In the genomic region with DNA sequence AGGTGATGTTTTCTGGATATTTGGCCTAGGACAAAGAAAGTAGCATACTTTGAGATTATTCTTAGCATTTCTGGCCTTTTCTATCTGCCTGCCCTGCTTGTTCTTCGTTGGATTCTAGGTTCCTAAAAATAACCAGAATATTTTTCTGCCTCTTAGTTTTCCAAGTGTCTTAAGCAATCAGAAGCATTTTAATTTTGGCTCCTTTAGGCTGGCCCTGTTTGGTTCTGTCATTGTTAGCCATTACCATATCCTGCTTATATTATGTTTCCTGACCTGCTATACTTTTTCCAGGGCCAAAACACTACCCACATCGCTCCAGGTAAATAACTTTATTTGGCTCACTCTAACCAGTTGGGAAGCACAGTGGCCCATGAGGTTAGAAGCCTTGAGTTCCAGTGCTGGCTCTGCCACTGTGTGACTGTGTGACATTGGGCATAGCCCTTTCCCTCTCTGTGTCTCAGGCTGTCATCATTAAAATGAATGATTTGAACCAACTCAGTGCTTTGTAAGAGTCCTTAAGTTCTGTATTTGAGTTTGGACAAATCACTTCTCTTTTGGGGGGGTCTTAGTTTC, we compare ENCODE assay signal across 10 cellular contexts.
DNase-seq lines count a peak whose midpoint lies in the region; ATAC-seq and TF ChIP-seq lines count a peak whose summit lies in the region.
"Had no signal": no experiment of that assay in that cellular context is flagged by ENCODE, and none has a peak within 500 bp of the region (broad histone marks: within the 10 kb centered on the region; RNA-seq: fewer than 3 reads in every experiment).

No MANE protein-coding gene starts in this region.

- no peaks in the 10 kb centered on the region for H3K9me3 Mint-ChIP-seq in stimulated activated effector memory CD8-positive, alpha-beta T cell treated with anti-CD3 and anti-CD28 coated beads, Interleukin-12 subunit alpha, Interleukin-12 subunit beta, amount 100 ng/mL, for 72 hours
- no peaks in the 10 kb centered on the region for H3K9me3 Mint-ChIP-seq in endodermal cell

- H3K27ac ChIP-seq in heart left ventricle (peak overlapping the region; percentile 43 to 88 (median 80)), endodermal cell (ENCODE audit: low read depth, low read length) (no peak overlapping the region)

- 27 to 36% (median 35%) methylated on average over 2 of the region's 2 CpGs for WGBS in heart left ventricle, 4 donors
- 89 to 95% methylated on average over 1 to 2 of the region's 2 CpGs for WGBS in endodermal cell (ENCODE audit: insufficient coverage in 1 of 2, insufficient read length in 1 of 2), 2 experiments

- peak overlapping the region; percentile 96 for H3K27ac Mint-ChIP-seq in T-helper 17 cell
- H3K27ac Mint-ChIP-seq in stimulated activated effector memory CD8-positive, alpha-beta T cell treated with anti-CD3 and anti-CD28 coated beads, Interleukin-12 subunit alpha, Interleukin-12 subunit beta, amount 100 ng/mL, for 72 hours: peak overlapping the region; percentile 90
- no peak overlapping the region for H3K27ac Mint-ChIP-seq in endodermal cell

- H3K27me3 ChIP-seq in heart left ventricle (no peaks in the 10 kb centered on the region), endodermal cell (ENCODE audit: control insufficient read depth, insufficient read depth, low read length, poor library complexity, severe bottlenecking) (no peaks in the 10 kb centered on the region)

- H3K4me3 ChIP-seq in heart left ventricle (no peak overlapping the region), endodermal cell (ENCODE audit: low read length) (no peak overlapping the region)

- peak overlapping the region; percentile 79 for H3K4me3 Mint-ChIP-seq in T-helper 17 cell
- peak overlapping the region; percentile 53 for H3K4me3 Mint-ChIP-seq in stimulated activated effector memory CD8-positive, alpha-beta T cell treated with anti-CD3 and anti-CD28 coated beads, Interleukin-12 subunit alpha, Interleukin-12 subunit beta, amount 100 ng/mL, for 72 hours
- no peak overlapping the region for H3K4me3 Mint-ChIP-seq in endodermal cell

- ATAC-seq in GM21786 (IDR thresholded peaks at IDR 0.05; ENCODE audit: unreplicated experiment) (peak; percentile 7), T-helper 17 cell (peak; percentile 10), heart left ventricle (peak in 3 of 4 donors; percentile 7 to 26 (median 14))
- peak; percentile 16 for ATAC-seq in stimulated activated effector memory CD8-positive, alpha-beta T cell treated with anti-CD3 and anti-CD28 coated beads, Interleukin-12 subunit alpha, Interleukin-12 subunit beta, amount 100 ng/mL, for 72 hours

- H3K36me3 Mint-ChIP-seq in T-helper 17 cell (ENCODE audit: low read depth) (peaks cover 7% of the 10 kb centered on the region), endodermal cell (ENCODE audit: low read depth) (no peaks in the 10 kb centered on the region)
- H3K36me3 Mint-ChIP-seq in stimulated activated effector memory CD8-positive, alpha-beta T cell treated with anti-CD3 and anti-CD28 coated beads, Interleukin-12 subunit alpha, Interleukin-12 subunit beta, amount 100 ng/mL, for 72 hours: peaks cover 7% of the 10 kb centered on the region

- no peak overlapping the region for H3K9ac ChIP-seq in endodermal cell (ENCODE audit: extremely low read depth, low read length, poor library complexity, severe bottlenecking)

- H3K4me1 Mint-ChIP-seq in T-helper 17 cell: peaks cover 83% of the 10 kb centered on the region
- H3K4me1 Mint-ChIP-seq in stimulated activated effector memory CD8-positive, alpha-beta T cell treated with anti-CD3 and anti-CD28 coated beads, Interleukin-12 subunit alpha, Interleukin-12 subunit beta, amount 100 ng/mL, for 72 hours: peaks cover 94% of the 10 kb centered on the region
- peaks cover 15% of the 10 kb centered on the region for H3K4me1 Mint-ChIP-seq in endodermal cell

- DNase-seq in T-helper 17 cell (no peak), heart left ventricle (no peak), DMS153 (lab: John Stamatoyannopoulos, UW) (no peak), GM20000 (ENCODE audit: low spot score) (no peak), NCI-H1417 (lab: John Stamatoyannopoulos, UW) (no peak), endodermal cell (no peak)
- DNase-seq in stimulated activated effector memory CD8-positive, alpha-beta T cell treated with anti-CD3 and anti-CD28 coated beads, Interleukin-12 subunit alpha, Interleukin-12 subunit beta, amount 100 ng/mL, for 72 hours (ENCODE audit: low spot score in 2 of 2): no peak
- DNase-seq: foreskin melanocyte, NCI-H187 treated with DMSO at 0.1 percent for 48 hours had no signal

- TF ChIP-seq POLR2A in heart left ventricle (IDR thresholded peaks at IDR 0.05): no peak

- no peaks in the 10 kb centered on the region for H3K9me3 ChIP-seq in T-helper 17 cell (ENCODE audit: control insufficient read depth, low read length, poor library complexity, severe bottlenecking)
- no peaks in the 10 kb centered on the region for H3K9me3 ChIP-seq in heart left ventricle
- no peaks in the 10 kb centered on the region for H3K9me3 ChIP-seq in endodermal cell (ENCODE audit: control insufficient read depth, low read length)

- H3K27me3 Mint-ChIP-seq in T-helper 17 cell: no peaks in the 10 kb centered on the region
- H3K27me3 Mint-ChIP-seq in endodermal cell (ENCODE audit: insufficient read depth): no peaks in the 10 kb centered on the region

- intact Hi-C loops in heart left ventricle (cut with DNase I): loop anchor here in 9 of 10 donors (5.0 to 10.0 kb wide), 6 partner anchors 52 to 126 kb away; partner anchors contain the start of gene STIM1 (in 7 of the 9)

- no peak for TF ChIP-seq CTCF in heart left ventricle (IDR thresholded peaks at IDR 0.05)
- no peak for TF ChIP-seq CTCF in GM20000 (IDR thresholded peaks at IDR 0.05; ENCODE audit: extremely low read depth, missing control alignments)
- TF ChIP-seq CTCF in endodermal cell (conservative IDR thresholded peaks at IDR 0.05): no peak

- H3K4me1 ChIP-seq in heart left ventricle (peaks cover 5 to 94% (median 69%) of the 10 kb centered on the region in 12 donors), endodermal cell (ENCODE audit: control insufficient read depth, insufficient read depth, low read length) (peaks cover 5% of the 10 kb centered on the region)

- H3K36me3 ChIP-seq in heart left ventricle (no peaks in the 10 kb centered on the region), endodermal cell (ENCODE audit: control insufficient read depth, insufficient read depth, low read length) (no peaks in the 10 kb centered on the region)
